Comparison of ENCODE assay signal across 8 cellular contexts in the genomic region with DNA sequence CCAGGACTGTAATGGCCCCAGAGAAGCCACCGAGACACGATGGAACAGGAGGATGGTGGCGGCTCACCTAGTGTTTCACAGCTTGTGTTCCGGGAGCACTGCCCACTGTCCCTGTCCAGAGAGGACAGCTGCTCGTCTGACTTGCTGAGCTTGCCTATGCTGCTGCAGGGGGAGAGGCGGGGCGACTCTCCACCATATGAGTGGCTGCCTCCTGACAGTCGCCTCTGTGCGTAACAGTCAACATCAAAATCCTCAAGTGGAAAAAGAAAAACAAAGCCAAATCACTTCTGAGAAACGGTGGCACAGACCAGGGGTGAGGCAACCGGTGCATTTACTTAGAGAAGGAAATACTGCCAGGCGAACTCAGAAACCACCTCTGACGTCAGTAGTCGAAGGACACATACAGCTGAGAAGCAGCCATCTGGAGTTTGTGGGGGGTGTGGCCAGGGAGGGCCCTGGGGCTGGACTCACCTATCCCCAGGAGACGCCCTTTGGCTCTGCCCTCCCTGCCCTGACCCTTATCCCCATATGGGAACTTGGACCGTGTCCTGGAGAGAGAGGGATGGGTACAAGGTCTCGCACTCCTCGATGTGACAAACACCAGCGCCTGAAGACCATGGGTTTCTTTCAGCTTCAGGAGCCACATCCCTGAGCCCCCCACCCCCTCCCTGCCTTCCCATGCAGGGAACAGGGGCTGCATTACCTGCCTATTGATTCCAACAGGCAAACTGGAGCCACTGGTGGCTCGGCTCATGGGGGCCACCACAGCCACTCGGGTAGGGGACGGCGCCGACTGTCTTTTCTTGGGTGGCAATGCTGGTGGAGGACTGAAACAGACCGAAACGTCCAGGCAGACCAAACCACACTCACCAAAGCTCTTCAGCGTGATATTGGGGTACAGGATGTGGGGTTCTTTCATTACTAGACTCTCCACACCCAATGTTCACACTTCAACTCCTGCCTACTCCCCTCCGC.
DNase-seq lines count a peak whose midpoint lies in the region; ATAC-seq lines count a peak whose summit lies in the region.

No MANE protein-coding gene starts in this region.

- H3K27ac Mint-ChIP-seq in activated T-helper 2 cell treated with anti-CD3 and anti-CD28 coated beads, Interferon-gamma antibody, Interleukin-2, Interleukin-4, amounts not matched to agents 10 μg/mL and 5 μg/mL and 100 μg/mL, durations not matched to agents 14 hours and 24 hours and 36 hours, result peak overlapping the region; percentile 92

- no peak overlapping the region for H3K4me3 ChIP-seq in MG63

- no peaks in the 10 kb centered on the region; the same call in 1 of the 2 replicates for H3K36me3 ChIP-seq in MG63

- intact Hi-C loops in activated T-helper 2 cell treated with anti-CD3 and anti-CD28 coated beads, Interferon-gamma antibody, Interleukin-2, Interleukin-4, amounts not matched to agents 10 μg/mL and 5 μg/mL and 100 μg/mL, durations not matched to agents 14 hours and 24 hours and 36 hours (cut with micrococcal nuclease), result no loop called here

- no peaks in the 10 kb centered on the region for H3K27me3 Mint-ChIP-seq in activated T-helper 2 cell treated with anti-CD3 and anti-CD28 coated beads, Interferon-gamma antibody, Interleukin-2, Interleukin-4, amounts not matched to agents 10 μg/mL and 5 μg/mL and 100 μg/mL, durations not matched to agents 14 hours and 24 hours and 36 hours (ENCODE audit: low read depth)

- H3K9me3 Mint-ChIP-seq in activated T-helper 2 cell treated with anti-CD3 and anti-CD28 coated beads, Interferon-gamma antibody, Interleukin-2, Interleukin-4, amounts not matched to agents 10 μg/mL and 5 μg/mL and 100 μg/mL, durations not matched to agents 14 hours and 24 hours and 36 hours, result no peaks in the 10 kb centered on the region

- H3K27me3 ChIP-seq in MG63, result no peaks in the 10 kb centered on the region

- H3K9me3 ChIP-seq in MG63, result no peaks in the 10 kb centered on the region

- no peak for ATAC-seq in HG03342 (IDR thresholded peaks at IDR 0.05; ENCODE audit: unreplicated experiment)

- no peak overlapping the region for H3K4me3 Mint-ChIP-seq in activated T-helper 2 cell treated with anti-CD3 and anti-CD28 coated beads, Interferon-gamma antibody, Interleukin-2, Interleukin-4, amounts not matched to agents 10 μg/mL and 5 μg/mL and 100 μg/mL, durations not matched to agents 14 hours and 24 hours and 36 hours (ENCODE audit: low read depth)

- peaks cover 38% of the 10 kb centered on the region for H3K4me1 Mint-ChIP-seq in activated T-helper 2 cell treated with anti-CD3 and anti-CD28 coated beads, Interferon-gamma antibody, Interleukin-2, Interleukin-4, amounts not matched to agents 10 μg/mL and 5 μg/mL and 100 μg/mL, durations not matched to agents 14 hours and 24 hours and 36 hours (ENCODE audit: low read depth)

- DNase-seq in DMS79 treated with DMSO at 0.1 percent for 48 hours (lab: John Stamatoyannopoulos, UW) (peak; percentile 74), NAMALWA (ENCODE audit: low spot score) (peak; percentile 29), iris pigment epithelial cell (ENCODE audit: low read depth) (peak; percentile 90), NCI-H345 treated with DMSO at 0.1 percent for 48 hours (lab: John Stamatoyannopoulos, UW; ENCODE audit: unreplicated experiment) (no peak), MG63 (no peak)
- peak; percentile 35 for DNase-seq in activated T-helper 2 cell treated with anti-CD3 and anti-CD28 coated beads, Interferon-gamma antibody, Interleukin-2, Interleukin-4, amounts not matched to agents 10 μg/mL and 5 μg/mL and 100 μg/mL, durations not matched to agents 14 hours and 24 hours and 36 hours (ENCODE audit: low spot score)
- peak; percentile 30 to 32 for DNase-seq in stimulated activated CD8-positive, alpha-beta memory T cell treated with anti-CD3 and anti-CD28 coated beads, Interleukin-7, amount 100 ng/mL, for 48 hours (ENCODE audit: extremely low read depth in 1 of 2, low read depth in 1 of 2)

- H3K36me3 Mint-ChIP-seq in activated T-helper 2 cell treated with anti-CD3 and anti-CD28 coated beads, Interferon-gamma antibody, Interleukin-2, Interleukin-4, amounts not matched to agents 10 μg/mL and 5 μg/mL and 100 μg/mL, durations not matched to agents 14 hours and 24 hours and 36 hours (ENCODE audit: low read depth), result peaks cover 76% of the 10 kb centered on the region

Comparison
In these comparisons a context has a peak if more than half of its experiments do, and no peak if none do; other contexts are left out.
1. DNase-seq: peak in DMS79 treated with DMSO at 0.1 percent for 48 hours (single experiment), NAMALWA (single experiment), activated T-helper 2 cell treated with anti-CD3 and anti-CD28 coated beads, Interferon-gamma antibody, Interleukin-2, Interleukin-4, amounts not matched to agents 10 μg/mL and 5 μg/mL and 100 μg/mL, durations not matched to agents 14 hours and 24 hours and 36 hours (single experiment), iris pigment epithelial cell (single experiment) and stimulated activated CD8-positive, alpha-beta memory T cell treated with anti-CD3 and anti-CD28 coated beads, Interleukin-7, amount 100 ng/mL, for 48 hours (2 of 2); none in NCI-H345 treated with DMSO at 0.1 percent for 48 hours (single experiment) and MG63 (single experiment).